ENCODE assay signal across 8 cellular contexts in genomic region chr12:89040146-89040964, GRCh38.
A peak's percentile ranks its signal among the peaks of the same experiment; 100 is the strongest.
DNase-seq lines count a peak whose midpoint lies in the region; ATAC-seq and TF ChIP-seq lines count a peak whose summit lies in the region.

No MANE protein-coding gene starts in this region.

- H3K4me3 Mint-ChIP-seq in type B pancreatic cell = no peak overlapping the region

- H3K27me3 Mint-ChIP-seq in type B pancreatic cell = peaks cover 22% of the 10 kb centered on the region

- no peaks in the 10 kb centered on the region for H3K9me3 ChIP-seq in left lung

- TF ChIP-seq CTCF in left lung (IDR thresholded peaks at IDR 0.05) = no peak
- TF ChIP-seq CTCF in type B pancreatic cell (conservative IDR thresholded peaks at IDR 0.05) = peak; percentile 15

- peak; percentile 99 for ATAC-seq in GM21723 (IDR thresholded peaks at IDR 0.05; ENCODE audit: unreplicated experiment)
- no peak for ATAC-seq in left lung

- H3K4me1 Mint-ChIP-seq in type B pancreatic cell (ENCODE audit: unreplicated experiment) = peaks cover 4% of the 10 kb centered on the region

- intact Hi-C loops in left lung (cut with DNase I) = loop anchor here in 1 of 2 donors (10.0 kb wide), 1 partner anchor 484 kb away; the partner anchor contains the start of genes GALNT4 and POC1B

- no peaks in the 10 kb centered on the region for H3K36me3 ChIP-seq in left lung

- no peak overlapping the region for H3K4me3 ChIP-seq in left lung

- DNase-seq in GM04503 (ENCODE audit: low read depth) (peak; percentile 22), LHCN-M2 (ENCODE audit: low read depth) (peak; percentile 85), left lung (peak; percentile 32 to 76), type B pancreatic cell (ENCODE audit: extremely low spot score, unreplicated experiment) (no peak), NCI-H82 treated with DMSO at 0.1 percent for 48 hours (lab: John Stamatoyannopoulos, UW; ENCODE audit: unreplicated experiment) (no peak), HuH-7.5 (ENCODE audit: low spot score) (no peak)
- DNase-seq in activated CD8-positive, alpha-beta memory T cell treated with anti-CD3 and anti-CD28 coated beads for 4 hours (ENCODE audit: low read depth in 2 of 2) = peak; percentile 23 to 66

- no peak overlapping the region for H3K27ac ChIP-seq in left lung

- H3K27me3 ChIP-seq in left lung = no peaks in the 10 kb centered on the region

- H3K9me3 Mint-ChIP-seq in type B pancreatic cell = no peaks in the 10 kb centered on the region

- no peaks in the 10 kb centered on the region for H3K36me3 Mint-ChIP-seq in type B pancreatic cell

- no peak overlapping the region for H3K27ac Mint-ChIP-seq in type B pancreatic cell

- H3K4me1 ChIP-seq in left lung = peaks cover 0 to 4% of the 10 kb centered on the region in 2 donors

Comparison
In these comparisons a context has a peak if more than half of its experiments do, and no peak if none do; other contexts are left out.
1. DNase-seq: peak in GM04503 (single experiment), LHCN-M2 (single experiment), activated CD8-positive, alpha-beta memory T cell treated with anti-CD3 and anti-CD28 coated beads for 4 hours (2 of 2) and left lung (2 of 2); none in type B pancreatic cell (single experiment), NCI-H82 treated with DMSO at 0.1 percent for 48 hours (single experiment) and HuH-7.5 (single experiment).